Comparison of ENCODE assay signal across 20 cellular contexts in the genomic region with DNA sequence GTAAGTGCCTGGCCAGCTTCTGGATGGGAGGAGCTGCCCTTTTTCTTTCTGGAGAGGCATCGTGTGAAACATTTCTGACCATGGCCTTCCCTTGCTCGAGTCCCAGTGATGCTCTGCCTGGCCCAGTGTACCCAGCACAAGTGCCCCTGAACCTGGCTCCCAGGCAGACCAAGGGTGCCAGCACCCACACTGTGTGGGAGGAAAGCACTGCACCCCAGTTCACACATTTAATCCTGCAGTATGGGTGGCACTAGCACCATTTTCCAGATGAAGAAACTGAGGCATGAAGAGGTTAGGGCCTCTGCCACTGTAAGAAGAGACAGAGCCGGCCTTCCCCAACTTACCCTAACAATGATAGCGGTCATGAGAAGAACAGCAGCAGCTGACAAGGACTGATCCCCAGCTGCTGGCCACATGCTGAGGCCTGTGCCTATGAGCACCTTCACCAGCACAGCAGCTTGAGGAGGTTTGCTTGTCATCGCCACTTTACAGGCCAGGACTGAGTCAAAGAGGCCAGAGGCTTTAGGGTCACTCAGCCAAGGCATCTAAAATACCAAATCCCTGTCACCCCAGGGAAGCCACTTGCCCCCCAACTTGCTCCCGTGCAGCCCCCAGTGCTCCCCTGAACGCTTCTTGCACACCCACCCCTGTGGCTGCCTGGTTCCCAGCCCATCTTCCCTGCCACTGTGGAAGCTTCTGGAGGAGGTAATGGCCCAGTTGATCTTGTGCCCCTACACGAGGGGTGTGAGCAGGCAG. TPM values are rescaled to one million over a fixed set of nuclear protein-coding genes. Genes with fewer than 3 reads are reported as not detected.
DNase-seq lines count a peak whose midpoint lies in the region; TF ChIP-seq lines count a peak whose summit lies in the region.
"Had no signal": no experiment of that assay in that cellular context is flagged by ENCODE, and none has a peak within 500 bp of the region (broad histone marks: within the 10 kb centered on the region; RNA-seq: fewer than 3 reads in every experiment).

No MANE protein-coding gene starts in this region.

- no peak overlapping the region for H3K4me3 ChIP-seq in coronary artery
- H3K4me3 ChIP-seq: SK-N-MC had no signal

- no peak for TF ChIP-seq CTCF in coronary artery (IDR thresholded peaks at IDR 0.05)

- DNase-seq in AG20443 (ENCODE audit: low spot score) (peak; percentile 7), D341Med (ENCODE audit: low spot score) (peak; percentile 10), coronary artery (ENCODE audit: low spot score) (peak; percentile 45), mucosa of gallbladder (ENCODE audit: low spot score) (peak; percentile 5), SW480 (ENCODE audit: low spot score) (no peak), NCI-H1930 (lab: John Stamatoyannopoulos, UW) (no peak), NCI-H1694 (lab: John Stamatoyannopoulos, UW) (no peak)
- no peak for DNase-seq in NK-92 treated with Interleukin-12 subunit alpha and Interleukin-12 subunit beta, amount 100 ng/mL, for 24 hours (lab: John Stamatoyannopoulos, UW)
- DNase-seq: DMS79 treated with DMSO at 0.1 percent for 48 hours, HFFc6, IMR-90, NCI-H1417 treated with DMSO at 0.1 percent for 48 hours, NCI-H2029 treated with DMSO at 0.1 percent for 48 hours, NCI-H2171, NCI-H69 had no signal

- H3K27ac ChIP-seq in coronary artery = no peak overlapping the region
- H3K27ac ChIP-seq: SK-N-MC had no signal

RNA-seq across cellular contexts. Expression of a gene that starts 15.0 kb away (rescaled TPM):
- not detected for total RNA-seq in mucosa of gallbladder
- total RNA-seq: H4, HFFc6, IMR-90, M059J, OCI-LY7, Right ventricle myocardium inferior had no signal

Comparison
In these comparisons a context has a peak if more than half of its experiments do, and no peak if none do; other contexts are left out.
1. DNase-seq: peak in AG20443 (single experiment), D341Med (single experiment), coronary artery (single experiment) and mucosa of gallbladder (single experiment); none in SW480 (single experiment), NCI-H1930 (0 of 2), NCI-H1694 (single experiment) and NK-92 treated with Interleukin-12 subunit alpha and Interleukin-12 subunit beta, amount 100 ng/mL, for 24 hours (single experiment).